Comparison of ENCODE assay signal across 14 cellular contexts in the genomic region with DNA sequence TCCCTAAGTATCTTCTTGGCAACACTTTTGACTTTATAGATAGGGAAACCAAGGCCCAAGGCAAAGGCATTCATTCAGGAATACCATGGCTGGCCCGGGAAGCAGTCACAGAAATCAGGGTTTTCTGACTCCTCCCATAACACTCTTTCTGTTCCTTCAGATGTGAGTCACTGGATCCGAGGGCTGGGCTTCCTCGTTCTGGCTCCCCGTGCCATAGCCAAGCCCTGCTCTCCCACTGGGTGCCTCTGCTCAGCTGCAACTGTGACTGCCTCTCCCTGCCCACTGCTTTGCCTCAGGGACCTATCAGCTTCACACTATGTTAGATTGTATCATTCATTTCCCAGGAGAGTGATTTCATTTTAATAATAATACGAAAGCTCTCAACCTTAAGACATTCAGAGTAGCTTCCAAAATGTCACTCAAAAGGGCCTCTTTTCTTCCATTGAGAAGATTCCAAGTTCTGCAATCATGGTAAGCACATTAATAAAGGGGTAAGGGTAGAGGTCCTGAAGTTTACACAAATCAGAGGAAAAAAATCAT. TPM values are rescaled to one million over a fixed set of nuclear protein-coding genes. Genes with fewer than 3 reads are reported as not detected.
A peak's percentile ranks its signal among the peaks of the same experiment; 100 is the strongest.
DNase-seq lines count a peak whose midpoint lies in the region; ATAC-seq, FAIRE-seq and TF ChIP-seq lines count a peak whose summit lies in the region.
"Had no signal": no experiment of that assay in that cellular context is flagged by ENCODE, and none has a peak within 500 bp of the region (broad histone marks: within the 10 kb centered on the region; RNA-seq: fewer than 3 reads in every experiment).

No MANE protein-coding gene starts in this region.

- H3K36me3 ChIP-seq in esophagus muscularis mucosa = no peaks in the 10 kb centered on the region

- no peak overlapping the region for H3K4me3 ChIP-seq in esophagus muscularis mucosa

- no peak for TF ChIP-seq POLR2A in esophagus muscularis mucosa (IDR thresholded peaks at IDR 0.05; ENCODE audit: low read depth)

- intact Hi-C loops in esophagus muscularis mucosa (cut with DNase I) (no loop called here), posterior vena cava (cut with DNase I) (no loop called here)

- FAIRE-seq in urothelium cell line (lab: Jason Lieb, UNC) = no peak
- FAIRE-seq: HepG2 had no signal

- DNase-seq in H4 (ENCODE audit: low spot score) = peak; percentile 75
- DNase-seq in NCI-H69 (lab: John Stamatoyannopoulos, UW) = peak; percentile 44
- DNase-seq in esophagus muscularis mucosa (ENCODE audit: extremely low spot score) = peak; percentile 79
- DNase-seq in urothelium cell line (ENCODE audit: low spot score) = peak; percentile 53
- no peak for DNase-seq in posterior vena cava (ENCODE audit: low spot score)
- no peak for DNase-seq in cerebellar nuclear complex (lab: John Stamatoyannopoulos, UW)
- DNase-seq: CD8-positive, alpha-beta memory T cell; HCEC 1CT; MM.1S; NCI-H1105 treated with DMSO at 0.1 percent for 48 hours; NCI-H1930; NCI-H510A had no signal

- no peak for ATAC-seq in GM18498 (IDR thresholded peaks at IDR 0.05; ENCODE audit: unreplicated experiment)
- ATAC-seq: HepG2 had no signal

- no peaks in the 10 kb centered on the region for H3K4me1 ChIP-seq in esophagus muscularis mucosa

- no peak for TF ChIP-seq EP300 in esophagus muscularis mucosa (IDR thresholded peaks at IDR 0.05)

- 31% methylated on average over 5 of the region's 5 CpGs for WGBS in esophagus muscularis mucosa

- no peak for TF ChIP-seq CTCF in esophagus muscularis mucosa (IDR thresholded peaks at IDR 0.05)

- H3K27me3 ChIP-seq in esophagus muscularis mucosa = peaks cover 0 to 3% (median 0%) of the 10 kb centered on the region in 4 donors

- no peak overlapping the region for H3K27ac ChIP-seq in esophagus muscularis mucosa (replicated peaks in 1 of 4)

- no peaks in the 10 kb centered on the region for H3K9me3 ChIP-seq in esophagus muscularis mucosa

RNA-seq across cellular contexts. Expression of gene GABRB3, which starts 50.2 kb away (rescaled TPM):
- total RNA-seq in H4 (2014; rRNA removed; shearing (Covaris generic)) = 14.4 and 21.1 TPM in 2 replicates
- total RNA-seq in esophagus muscularis mucosa (1 to 10 TPM; 3.0 to 7.9 (median 4.2) TPM), posterior vena cava (1 to 10 TPM; 1.6 to 1.9 TPM)
- total RNA-seq: CD8-positive, alpha-beta memory T cell; HepG2 had no signal

Comparison
In these comparisons a context has a peak if more than half of its experiments do, and no peak if none do; other contexts are left out.
1. DNase-seq: peak in H4 (single experiment), NCI-H69 (single experiment), esophagus muscularis mucosa (single experiment) and urothelium cell line (single experiment); none in posterior vena cava (single experiment) and cerebellar nuclear complex (0 of 2).